In the genomic region with DNA sequence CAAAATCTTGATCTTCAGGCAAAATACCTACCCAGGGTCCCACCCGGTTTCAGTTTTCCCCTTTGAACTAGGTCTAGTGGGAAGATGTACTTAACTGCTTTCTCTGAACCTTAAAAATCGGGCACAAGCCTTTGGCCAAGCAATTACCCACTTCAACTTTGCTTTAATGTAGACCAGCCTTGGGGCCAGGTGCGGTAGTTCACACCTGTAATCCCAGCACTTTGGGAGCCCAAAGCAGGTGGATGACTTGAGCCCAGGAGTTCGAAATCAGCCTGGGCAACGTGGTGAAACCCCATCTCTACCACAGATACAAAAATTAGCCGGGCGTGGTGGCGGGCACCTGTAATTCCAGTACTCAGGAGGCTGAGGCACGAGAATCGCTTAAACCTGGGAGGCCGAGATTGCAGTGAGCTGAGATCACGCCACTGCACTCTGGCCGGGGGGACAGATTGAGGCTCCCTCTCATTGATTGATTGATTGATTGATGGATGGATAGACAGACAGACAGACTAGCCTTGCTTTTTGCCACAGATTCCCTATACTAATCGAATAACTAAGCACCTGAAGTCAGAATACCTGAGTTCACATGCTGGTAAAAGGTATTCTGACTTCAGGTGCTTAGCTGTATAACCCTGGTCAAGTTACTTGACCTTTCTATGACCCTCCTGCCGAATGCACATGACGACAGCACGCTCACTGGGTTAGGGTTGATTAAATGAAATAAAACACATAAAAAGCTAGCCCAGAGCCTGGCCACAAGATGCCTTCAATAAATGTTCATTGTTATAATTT, we compare ENCODE assay signal across 8 cellular contexts. TPM values are rescaled to one million over a fixed set of nuclear protein-coding genes. Genes with fewer than 3 reads are reported as not detected.
DNase-seq lines count a peak whose midpoint lies in the region; ATAC-seq, FAIRE-seq and TF ChIP-seq lines count a peak whose summit lies in the region.

No MANE protein-coding gene starts in this region.

- no peaks in the 10 kb centered on the region for H3K36me3 ChIP-seq in naive thymus-derived CD4-positive, alpha-beta T cell (ENCODE audit: control insufficient read depth in 2 of 3, insufficient read depth in 3 of 3, low read length in 3 of 3)

- H3K4me1 ChIP-seq in naive thymus-derived CD4-positive, alpha-beta T cell (ENCODE audit: control insufficient read depth in 2 of 2, insufficient read depth in 2 of 2, low read length in 2 of 2), result peaks cover 17 to 20% of the 10 kb centered on the region in 2 donors

- no peak for DNase-seq in AG04450 (ENCODE audit: low read depth, low spot score)
- DNase-seq in Jurkat, Clone E6-1 (ENCODE audit: low read depth, low spot score), result no peak
- no peak for DNase-seq in chondrocyte (ENCODE audit: low spot score)
- DNase-seq in naive thymus-derived CD4-positive, alpha-beta T cell, result no peak
- DNase-seq in GM19239 (ENCODE audit: insufficient read length, low spot score), result no peak
- no peak for DNase-seq in occipital lobe (lab: John Stamatoyannopoulos, UW)
- DNase-seq in superior temporal gyrus (ENCODE audit: extremely low spot score), result no peak

- no peak for FAIRE-seq in GM19239 (lab: Jason Lieb, UNC)

- CTCF ChIA-PET in AG04450 (lab: Charles Lee), result interaction anchor here (0.6 to 1.6 kb wide), 4 partner anchors 14 to 65 kb away, joined by 3 to 12 read pairs (median 3); no protein-coding TSS in a partner anchor
- CTCF ChIA-PET in naive thymus-derived CD4-positive, alpha-beta T cell (lab: Charles Lee), result interaction anchor here (1.0 to 2.0 kb wide), 3 partner anchors 22 to 51 kb away, joined by 3 to 9 read pairs (median 6); no protein-coding TSS in a partner anchor

- H3K27ac Mint-ChIP-seq in chondrocyte (ENCODE audit: unreplicated experiment), result peak overlapping the region; percentile 97
- H3K27ac Mint-ChIP-seq in naive thymus-derived CD4-positive, alpha-beta T cell, result peak overlapping the region; percentile 33 to 93 (median 90)

- H3K4me3 ChIP-seq in AG04450 (ENCODE audit: low read depth, low read length), result peak overlapping the region; percentile 80
- H3K4me3 ChIP-seq in Jurkat, Clone E6-1 (ENCODE audit: low read length), result peak overlapping the region; percentile 85; the same call in 1 of the 2 replicates
- peak overlapping the region; percentile 61 for H3K4me3 ChIP-seq in naive thymus-derived CD4-positive, alpha-beta T cell (ENCODE audit: low read length)

- H3K27me3 ChIP-seq in AG04450 (ENCODE audit: control insufficient read depth, insufficient read depth, low read length), result no peaks in the 10 kb centered on the region
- no peaks in the 10 kb centered on the region for H3K27me3 ChIP-seq in naive thymus-derived CD4-positive, alpha-beta T cell (ENCODE audit: control insufficient read depth in 2 of 2, insufficient read depth in 2 of 2, low read length in 2 of 2)

- no peak for ATAC-seq in naive thymus-derived CD4-positive, alpha-beta T cell
- ATAC-seq in HG02571 (IDR thresholded peaks at IDR 0.05; ENCODE audit: unreplicated experiment), result no peak

- no peaks in the 10 kb centered on the region for H3K27me3 Mint-ChIP-seq in chondrocyte (ENCODE audit: low read depth)
- H3K27me3 Mint-ChIP-seq in naive thymus-derived CD4-positive, alpha-beta T cell, result no peaks in the 10 kb centered on the region

- intact Hi-C loops in naive thymus-derived CD4-positive, alpha-beta T cell (cut with micrococcal nuclease), result loop anchor here in 1 of 2 donors (1.0 kb wide), 4 partner anchors 7 to 194 kb away; partner anchors contain the start of gene DIABLO

- peak overlapping the region; percentile 91 for H3K4me3 Mint-ChIP-seq in chondrocyte (ENCODE audit: unreplicated experiment)
- H3K4me3 Mint-ChIP-seq in naive thymus-derived CD4-positive, alpha-beta T cell, result peak overlapping the region; percentile 90 to 97 (median 92)

- TF ChIP-seq CTCF in AG04450 (IDR thresholded peaks at IDR 0.05; ENCODE audit: low read depth, low read length) (no peak), chondrocyte (IDR thresholded peaks at IDR 0.05) (no peak)

- H3K36me3 Mint-ChIP-seq in chondrocyte (ENCODE audit: low read depth), result no peaks in the 10 kb centered on the region
- H3K36me3 Mint-ChIP-seq in naive thymus-derived CD4-positive, alpha-beta T cell, result peaks cover 0 to 6% (median 5%) of the 10 kb centered on the region in 5 donors

- H3K4me1 Mint-ChIP-seq in chondrocyte (ENCODE audit: low read depth), result peaks cover 58% of the 10 kb centered on the region
- peaks cover 23 to 43% (median 35%) of the 10 kb centered on the region in 7 donors for H3K4me1 Mint-ChIP-seq in naive thymus-derived CD4-positive, alpha-beta T cell

- no peaks in the 10 kb centered on the region for H3K9me3 Mint-ChIP-seq in chondrocyte (ENCODE audit: low read depth)
- H3K9me3 Mint-ChIP-seq in naive thymus-derived CD4-positive, alpha-beta T cell, result no peaks in the 10 kb centered on the region

- POLR2A ChIA-PET in AG04450 (lab: Yijun Ruan, JAX), result interaction anchor here (0.7 to 1.6 kb wide), 2 partner anchors 20 to 42 kb away, joined by 3 read pairs; no protein-coding TSS in a partner anchor
- POLR2A ChIA-PET in naive thymus-derived CD4-positive, alpha-beta T cell (lab: Charles Lee), result interaction anchor here (0.6 to 1.4 kb wide), 2 partner anchors 10 to 11 kb away, joined by 3 read pairs; no protein-coding TSS in a partner anchor

- peak overlapping the region; percentile 97 for H3K27ac ChIP-seq in AG04450 (ENCODE audit: low read depth, low read length)
- H3K27ac ChIP-seq in naive thymus-derived CD4-positive, alpha-beta T cell (ENCODE audit: low read depth, low read length), result no peak overlapping the region

- H3K9me3 ChIP-seq in AG04450 (ENCODE audit: control insufficient read depth, insufficient read depth, low read length), result no peaks in the 10 kb centered on the region
- H3K9me3 ChIP-seq in naive thymus-derived CD4-positive, alpha-beta T cell (ENCODE audit: control insufficient read depth in 2 of 3, low read length in 3 of 3), result no peaks in the 10 kb centered on the region

RNA-seq across cellular contexts. Expression of gene CLIP1, which starts 1.8 kb away (rescaled TPM):
- polyA plus RNA-seq in AG04450 (2011; rRNA removed), result 62.0 and 63.6 TPM in 2 replicates
- 124 and 139 TPM in 2 replicates for polyA minus RNA-seq in AG04450 (2011; rRNA and poly(A)+ RNA removed)
- 14.2 TPM for polyA plus RNA-seq in Jurkat, Clone E6-1 (2012; ENCODE audit: insufficient read depth, insufficient read length)
- total RNA-seq in chondrocyte (74.1 to 101 TPM (median 94.7 TPM) in 3 replicates), occipital lobe (73.5 TPM)
- total RNA-seq in naive thymus-derived CD4-positive, alpha-beta T cell, result 10 to 100 TPM; 54.7 to 89.3 (median 65.1) TPM
- polyA plus RNA-seq in naive thymus-derived CD4-positive, alpha-beta T cell, result 10 to 100 TPM; 13.6 to 25.8 TPM
